Comparison of ENCODE assay signal across 11 cellular contexts in genomic region chr14:94066089-94066676, GRCh38. TPM values are rescaled to one million over a fixed set of nuclear protein-coding genes. Genes with fewer than 3 reads are reported as not detected.
A peak's percentile ranks its signal among the peaks of the same experiment; 100 is the strongest.
DNase-seq lines count a peak whose midpoint lies in the region; ATAC-seq and TF ChIP-seq lines count a peak whose summit lies in the region.
"Had no signal": no experiment of that assay in that cellular context is flagged by ENCODE, and none has a peak within 500 bp of the region (broad histone marks: within the 10 kb centered on the region; RNA-seq: fewer than 3 reads in every experiment).

No MANE protein-coding gene starts in this region.

- no TSS peak for BruUV-seq in A673 (replicated peaks; lab: Mats Ljungman, UMichigan)

- H3K9me3 ChIP-seq in RWPE2 (ENCODE audit: severe bottlenecking): peaks cover 8% of the 10 kb centered on the region
- H3K9me3 ChIP-seq in spleen: peaks cover 0 to 38% (median 28%) of the 10 kb centered on the region in 8 donors
- H3K9me3 ChIP-seq in A673 (ENCODE audit: low read depth, low read length, poor library complexity, severe bottlenecking): no peaks in the 10 kb centered on the region

- peaks cover 60% of the 10 kb centered on the region for H3K36me3 Mint-ChIP-seq in activated CD4-positive, alpha-beta memory T cell treated with anti-CD3 and anti-CD28 coated beads for 36 hours
- peaks cover 83% of the 10 kb centered on the region for H3K36me3 Mint-ChIP-seq in activated CD4-positive, alpha-beta memory T cell treated with anti-CD3 and anti-CD28 coated beads, Interleukin-2, amount 10 ng/mL, durations not matched to agents 7 days and 5 days (ENCODE audit: low read depth)

- H3K4me1 ChIP-seq in RWPE2 (ENCODE audit: insufficient read depth, poor library complexity, severe bottlenecking): peaks cover 44% of the 10 kb centered on the region
- H3K4me1 ChIP-seq in spleen: peaks cover 7 to 87% (median 47%) of the 10 kb centered on the region in 6 donors
- no peaks in the 10 kb centered on the region for H3K4me1 ChIP-seq in A673 (ENCODE audit: insufficient read depth, low read length, poor library complexity, severe bottlenecking)

- H3K36me3 ChIP-seq in RWPE2 (ENCODE audit: low read depth): peaks cover 34% of the 10 kb centered on the region
- peaks cover 1 to 58% (median 21%) of the 10 kb centered on the region in 6 donors for H3K36me3 ChIP-seq in spleen
- H3K36me3 ChIP-seq in A673 (ENCODE audit: insufficient read depth, low read length, poor library complexity, severe bottlenecking): peaks cover 10% of the 10 kb centered on the region
- H3K36me3 ChIP-seq in brain microvascular endothelial cell (replicated peaks): peaks cover under 1% of the 10 kb centered on the region

- DNase-seq in activated CD4-positive, alpha-beta memory T cell treated with anti-CD3 and anti-CD28 coated beads for 36 hours: no peak
- DNase-seq in activated CD4-positive, alpha-beta memory T cell treated with anti-CD3 and anti-CD28 coated beads, Interleukin-2, amount 10 ng/mL, durations not matched to agents 7 days and 5 days: no peak
- peak; percentile 81 for DNase-seq in RWPE2 (ENCODE audit: low spot score)
- DNase-seq in glomerular visceral epithelial cell (ENCODE audit: extremely low spot score): peak; percentile 40
- no peak for DNase-seq in spleen
- DNase-seq in A673 (ENCODE audit: low spot score): no peak
- DNase-seq in brain microvascular endothelial cell: no peak
- DNase-seq: erythroblast, NCI-H1694, T-helper 1 cell had no signal

- H3K4me3 ChIP-seq in RWPE2 (ENCODE audit: severe bottlenecking) (no peak overlapping the region), spleen (no peak overlapping the region), A673 (ENCODE audit: low read depth, low read length, poor library complexity, severe bottlenecking) (no peak overlapping the region), brain microvascular endothelial cell (ENCODE audit: low read depth, low read length) (no peak overlapping the region)

- peaks cover 80% of the 10 kb centered on the region for H3K4me1 Mint-ChIP-seq in activated CD4-positive, alpha-beta memory T cell treated with anti-CD3 and anti-CD28 coated beads for 36 hours (ENCODE audit: low read depth)
- peaks cover 44% of the 10 kb centered on the region for H3K4me1 Mint-ChIP-seq in activated CD4-positive, alpha-beta memory T cell treated with anti-CD3 and anti-CD28 coated beads, Interleukin-2, amount 10 ng/mL, durations not matched to agents 7 days and 5 days

- no peak for TF ChIP-seq POLR2A in spleen (IDR thresholded peaks at IDR 0.05)

- 76 to 84% (median 77%) methylated on average over 8 of the region's 8 CpGs for WGBS in spleen, 5 donors

- H3K27me3 ChIP-seq in RWPE2 (ENCODE audit: insufficient read depth, poor library complexity, severe bottlenecking): no peaks in the 10 kb centered on the region
- no peaks in the 10 kb centered on the region for H3K27me3 ChIP-seq in spleen (replicated peaks in 1 of 7)
- H3K27me3 ChIP-seq in A673 (replicated peaks; ENCODE audit: insufficient read depth, low read depth, low read length, poor library complexity): no peaks in the 10 kb centered on the region
- no peaks in the 10 kb centered on the region for H3K27me3 ChIP-seq in brain microvascular endothelial cell (replicated peaks)

- no peaks in the 10 kb centered on the region for H3K27me3 Mint-ChIP-seq in activated CD4-positive, alpha-beta memory T cell treated with anti-CD3 and anti-CD28 coated beads for 36 hours
- no peaks in the 10 kb centered on the region for H3K27me3 Mint-ChIP-seq in activated CD4-positive, alpha-beta memory T cell treated with anti-CD3 and anti-CD28 coated beads, Interleukin-2, amount 10 ng/mL, durations not matched to agents 7 days and 5 days

- H3K9me3 Mint-ChIP-seq in activated CD4-positive, alpha-beta memory T cell treated with anti-CD3 and anti-CD28 coated beads for 36 hours: peaks cover 32% of the 10 kb centered on the region
- peaks cover 43% of the 10 kb centered on the region for H3K9me3 Mint-ChIP-seq in activated CD4-positive, alpha-beta memory T cell treated with anti-CD3 and anti-CD28 coated beads, Interleukin-2, amount 10 ng/mL, durations not matched to agents 7 days and 5 days

- POLR2A ChIA-PET in activated CD4-positive, alpha-beta memory T cell treated with anti-CD3 and anti-CD28 coated beads for 36 hours (lab: Charles Lee): interaction anchor here (1.5 to 1.6 kb wide), 2 partner anchors 9 to 13 kb away, joined by 5 to 7 read pairs; no protein-coding TSS in a partner anchor
- POLR2A ChIA-PET in activated CD4-positive, alpha-beta memory T cell treated with anti-CD3 and anti-CD28 coated beads, Interleukin-2, amount 10 ng/mL, durations not matched to agents 7 days and 5 days (lab: Charles Lee): interaction anchor here (2.8 kb wide), 1 partner anchor 16 kb away, joined by 11 read pairs; the partner anchor contains the start of genes DDX24 and IFI27L1
- POLR2A ChIA-PET in A673 (lab: Charles Lee; ENCODE audit: low non-redundant PET): no interaction called here

- peak overlapping the region; percentile 68 for H3K27ac Mint-ChIP-seq in activated CD4-positive, alpha-beta memory T cell treated with anti-CD3 and anti-CD28 coated beads for 36 hours
- H3K27ac Mint-ChIP-seq in activated CD4-positive, alpha-beta memory T cell treated with anti-CD3 and anti-CD28 coated beads, Interleukin-2, amount 10 ng/mL, durations not matched to agents 7 days and 5 days: no peak overlapping the region

- TF ChIP-seq CTCF in RWPE2 (IDR thresholded peaks at IDR 0.05; ENCODE audit: poor library complexity, severe bottlenecking) (no peak), spleen (IDR thresholded peaks at IDR 0.05 in 8 of 11, conservative IDR thresholded peaks at IDR 0.05 in 3 of 11) (no peak), A673 (conservative IDR thresholded peaks at IDR 0.05; ENCODE audit: low read depth, low read length) (no peak), brain microvascular endothelial cell (IDR thresholded peaks at IDR 0.05; ENCODE audit: low read depth, low read length, missing control alignments) (no peak)

- peak overlapping the region; percentile 63 for H3K27ac ChIP-seq in RWPE2 (ENCODE audit: poor library complexity, severe bottlenecking)
- peak overlapping the region in 5 of 8 donors; percentile 2 to 58 (median 36) for H3K27ac ChIP-seq in spleen
- no peak overlapping the region for H3K27ac ChIP-seq in A673 (ENCODE audit: low read depth, low read length, poor library complexity, severe bottlenecking)
- no peak overlapping the region for H3K27ac ChIP-seq in brain microvascular endothelial cell

- CTCF ChIA-PET in activated CD4-positive, alpha-beta memory T cell treated with anti-CD3 and anti-CD28 coated beads for 36 hours (lab: Charles Lee): interaction anchor here (1.2 to 2.3 kb wide), 2 partner anchors 30 to 70 kb away, joined by 4 to 9 read pairs; no protein-coding TSS in a partner anchor
- CTCF ChIA-PET in activated CD4-positive, alpha-beta memory T cell treated with anti-CD3 and anti-CD28 coated beads, Interleukin-2, amount 10 ng/mL, durations not matched to agents 7 days and 5 days (lab: Charles Lee): interaction anchor here (1.3 to 2.1 kb wide), 2 partner anchors 30 to 70 kb away, joined by 3 to 6 read pairs; no protein-coding TSS in a partner anchor
- CTCF ChIA-PET in A673 (lab: Charles Lee): no interaction called here

- in situ Hi-C loops in brain microvascular endothelial cell (cut with HindIII; ENCODE audit: low pct_ligation_motif_present, low sequenced_read_pairs): no loop called here

- no peak overlapping the region for H3K4me3 Mint-ChIP-seq in activated CD4-positive, alpha-beta memory T cell treated with anti-CD3 and anti-CD28 coated beads for 36 hours
- no peak overlapping the region for H3K4me3 Mint-ChIP-seq in activated CD4-positive, alpha-beta memory T cell treated with anti-CD3 and anti-CD28 coated beads, Interleukin-2, amount 10 ng/mL, durations not matched to agents 7 days and 5 days

- intact Hi-C loops in activated CD4-positive, alpha-beta memory T cell treated with anti-CD3 and anti-CD28 coated beads for 36 hours (cut with micrococcal nuclease): no loop called here
- intact Hi-C loops in spleen (cut with DNase I; ENCODE audit: low total_unique reads) (no loop called here), A673 (cut with micrococcal nuclease; ENCODE audit: unreplicated experiment) (no loop called here)

- ATAC-seq in RWPE2 (ENCODE audit: low read depth): peak; percentile 59
- ATAC-seq in HG03469 (IDR thresholded peaks at IDR 0.05; ENCODE audit: unreplicated experiment): no peak

RNA-seq across cellular contexts. Expression of gene DDX24, which starts 14.8 kb away (rescaled TPM):
- total RNA-seq in activated CD4-positive, alpha-beta memory T cell treated with anti-CD3 and anti-CD28 coated beads for 36 hours: 100 to 1,000 TPM; 241 to 252 TPM
- total RNA-seq in activated CD4-positive, alpha-beta memory T cell treated with anti-CD3 and anti-CD28 coated beads, Interleukin-2, amount 10 ng/mL, durations not matched to agents 7 days and 5 days: 100 to 1,000 TPM; 210 to 216 TPM
- total RNA-seq in spleen (100 to 1,000 TPM; 168 to 251 (median 209) TPM), A673 (2021) (195 and 203 TPM in 2 replicates)
- 100 to 1,000 TPM in 1 of 3 donors, 10 to 100 TPM in 2; 70.8 to 103 (median 91.8) TPM for polyA plus RNA-seq in spleen

RNA-seq across cellular contexts. Expression of gene IFI27L1, which starts 14.9 kb away (rescaled TPM):
- total RNA-seq in activated CD4-positive, alpha-beta memory T cell treated with anti-CD3 and anti-CD28 coated beads for 36 hours: 10 to 100 TPM; 35.3 to 42.7 TPM
- 10 to 100 TPM; 49.5 to 51.0 TPM for total RNA-seq in activated CD4-positive, alpha-beta memory T cell treated with anti-CD3 and anti-CD28 coated beads, Interleukin-2, amount 10 ng/mL, durations not matched to agents 7 days and 5 days
- total RNA-seq in spleen (10 to 100 TPM in 6 of 7 donors, 1 to 10 TPM in 1; 4.4 to 16.1 (median 11.4) TPM), A673 (2021) (14.7 and 17.5 TPM in 2 replicates)
- polyA plus RNA-seq in spleen: 10 to 100 TPM in 2 of 3 donors, 1 to 10 TPM in 1; 7.5 to 18.8 (median 13.9) TPM

RNA-seq across cellular contexts. Expression of gene OTUB2, which starts 40.0 kb away (rescaled TPM):
- total RNA-seq in activated CD4-positive, alpha-beta memory T cell treated with anti-CD3 and anti-CD28 coated beads for 36 hours: 1 to 10 TPM; 2.0 to 2.9 TPM
- 1 to 10 TPM; 7.3 to 7.9 TPM for total RNA-seq in activated CD4-positive, alpha-beta memory T cell treated with anti-CD3 and anti-CD28 coated beads, Interleukin-2, amount 10 ng/mL, durations not matched to agents 7 days and 5 days
- total RNA-seq in spleen: 1 to 10 TPM in 2 of 7 donors, under 1 TPM in 5; 0.23 to 1.1 (median 0.56) TPM
- polyA plus RNA-seq in spleen: under 1 TPM; 0.07 to 0.29 (median 0.08) TPM
- total RNA-seq in A673 (2021): 1.1 and 2.3 TPM in 2 replicates

RNA-seq across cellular contexts. Expression of gene IFI27, which starts 44.4 kb away (rescaled TPM):
- total RNA-seq in activated CD4-positive, alpha-beta memory T cell treated with anti-CD3 and anti-CD28 coated beads for 36 hours: 1 to 10 TPM; 2.3 to 3.1 TPM
- 100 to 1,000 TPM; 184 to 186 TPM for total RNA-seq in activated CD4-positive, alpha-beta memory T cell treated with anti-CD3 and anti-CD28 coated beads, Interleukin-2, amount 10 ng/mL, durations not matched to agents 7 days and 5 days
- total RNA-seq in spleen (100 to 1,000 TPM; 304 to 893 (median 750) TPM), A673 (2021) (3.7 and 4.9 TPM in 2 replicates)
- 1,000 to 10,000 TPM in 1 of 3 donors, 100 to 1,000 TPM in 2; 371 to 1,170 (median 689) TPM for polyA plus RNA-seq in spleen

Comparison
In these comparisons a context has a peak if more than half of its experiments do, and no peak if none do; other contexts are left out.
1. DNase-seq: peak in RWPE2 (single experiment) and glomerular visceral epithelial cell (single experiment); none in activated CD4-positive, alpha-beta memory T cell treated with anti-CD3 and anti-CD28 coated beads for 36 hours (single experiment), activated CD4-positive, alpha-beta memory T cell treated with anti-CD3 and anti-CD28 coated beads, Interleukin-2, amount 10 ng/mL, durations not matched to agents 7 days and 5 days (single experiment), spleen (single experiment), A673 (single experiment) and brain microvascular endothelial cell (single experiment).
2. H3K27ac ChIP-seq: peak in RWPE2 (single experiment) and spleen (5 of 8); none in A673 (single experiment) and brain microvascular endothelial cell (single experiment).